ENCODE assay signal across 8 cellular contexts in the genomic region with DNA sequence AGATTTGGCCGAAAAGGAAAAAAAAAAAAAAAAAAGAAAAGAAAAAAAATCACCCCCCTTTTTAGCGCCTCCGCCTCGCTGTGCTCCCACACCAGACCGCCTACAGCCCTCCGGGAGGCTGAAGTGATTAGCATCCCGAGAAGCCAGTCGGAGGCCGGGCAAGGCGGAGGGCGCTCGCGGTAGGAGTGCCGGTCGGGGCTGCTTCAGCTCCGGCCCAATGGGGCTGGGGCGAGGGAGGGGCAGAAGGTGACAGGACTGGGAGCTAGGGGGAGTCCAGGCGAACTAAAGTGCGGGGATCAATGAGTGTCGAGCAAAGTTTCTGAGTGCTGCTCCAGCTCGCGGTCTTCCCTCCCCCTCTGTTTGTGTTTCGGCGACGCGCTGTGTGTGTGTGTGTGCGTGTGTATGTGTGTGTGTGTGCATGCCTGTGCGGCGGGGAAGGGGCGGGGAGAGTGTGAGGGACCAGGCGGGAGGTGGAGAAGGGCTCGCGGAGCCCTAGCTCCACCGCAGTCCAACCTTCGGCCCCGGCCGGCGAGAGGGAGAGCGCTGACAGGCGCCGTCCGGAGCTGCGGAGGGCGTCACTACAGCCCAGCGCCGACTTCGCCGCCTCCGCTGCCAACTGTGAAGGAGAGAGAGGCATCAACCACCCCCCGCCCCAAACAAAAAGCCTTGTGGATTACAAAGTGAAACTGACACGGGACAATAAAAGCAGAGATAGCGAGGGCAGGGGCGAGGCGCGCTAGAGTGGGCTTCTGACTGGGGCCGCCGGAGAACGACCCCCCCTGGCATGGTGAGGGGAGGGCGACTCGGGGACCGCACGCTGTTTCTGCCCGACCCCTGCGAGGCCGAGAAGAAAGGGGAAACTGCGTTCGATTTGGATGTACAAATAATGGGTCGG. TPM values are rescaled to one million over a fixed set of nuclear protein-coding genes. Genes with fewer than 3 reads are reported as not detected.
DNase-seq lines count a peak whose midpoint lies in the region; ATAC-seq and TF ChIP-seq lines count a peak whose summit lies in the region.

A gene with protein sequence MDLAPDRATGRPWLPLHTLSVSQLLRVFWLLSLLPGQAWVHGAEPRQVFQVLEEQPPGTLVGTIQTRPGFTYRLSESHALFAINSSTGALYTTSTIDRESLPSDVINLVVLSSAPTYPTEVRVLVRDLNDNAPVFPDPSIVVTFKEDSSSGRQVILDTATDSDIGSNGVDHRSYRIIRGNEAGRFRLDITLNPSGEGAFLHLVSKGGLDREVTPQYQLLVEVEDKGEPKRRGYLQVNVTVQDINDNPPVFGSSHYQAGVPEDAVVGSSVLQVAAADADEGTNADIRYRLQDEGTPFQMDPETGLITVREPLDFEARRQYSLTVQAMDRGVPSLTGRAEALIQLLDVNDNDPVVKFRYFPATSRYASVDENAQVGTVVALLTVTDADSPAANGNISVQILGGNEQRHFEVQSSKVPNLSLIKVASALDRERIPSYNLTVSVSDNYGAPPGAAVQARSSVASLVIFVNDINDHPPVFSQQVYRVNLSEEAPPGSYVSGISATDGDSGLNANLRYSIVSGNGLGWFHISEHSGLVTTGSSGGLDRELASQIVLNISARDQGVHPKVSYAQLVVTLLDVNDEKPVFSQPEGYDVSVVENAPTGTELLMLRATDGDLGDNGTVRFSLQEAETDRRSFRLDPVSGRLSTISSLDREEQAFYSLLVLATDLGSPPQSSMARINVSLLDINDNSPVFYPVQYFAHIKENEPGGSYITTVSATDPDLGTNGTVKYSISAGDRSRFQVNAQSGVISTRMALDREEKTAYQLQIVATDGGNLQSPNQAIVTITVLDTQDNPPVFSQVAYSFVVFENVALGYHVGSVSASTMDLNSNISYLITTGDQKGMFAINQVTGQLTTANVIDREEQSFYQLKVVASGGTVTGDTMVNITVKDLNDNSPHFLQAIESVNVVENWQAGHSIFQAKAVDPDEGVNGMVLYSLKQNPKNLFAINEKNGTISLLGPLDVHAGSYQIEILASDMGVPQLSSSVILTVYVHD (N-terminal part only) (plus strand): TSS at position 280 of the 895 bp plus-strand sequence. CDS start 1,457 bp downstream, outside the sequence.

- peak; percentile 97 for DNase-seq in AG04450 (ENCODE audit: low read depth, low spot score)
- peak; percentile 45 for DNase-seq in NCI-H2107 treated with DMSO at 0.1 percent for 48 hours (lab: John Stamatoyannopoulos, UW; ENCODE audit: unreplicated experiment)
- DNase-seq in WERI-Rb-1: peak; percentile 95
- no peak for DNase-seq in effector memory CD8-positive, alpha-beta T cell
- DNase-seq in right lobe of liver: peak; percentile 98 to 99 (median 99)
- peak; percentile 10 to 20 for DNase-seq in stimulated activated CD4-positive, alpha-beta T cell treated with anti-CD3 and anti-CD28 coated beads, Interleukin-4, amount 100 ng/mL, for 4 hours

- ATAC-seq in GM18858 (IDR thresholded peaks at IDR 0.05; ENCODE audit: unreplicated experiment) (peak; percentile 78), HG03039 (IDR thresholded peaks at IDR 0.05; ENCODE audit: unreplicated experiment) (peak; percentile 81), right lobe of liver (peak; percentile 84 to 95 (median 88))
- ATAC-seq in effector memory CD8-positive, alpha-beta T cell (replicated peaks): peak; percentile 65

- H3K27ac ChIP-seq in AG04450 (ENCODE audit: low read depth, low read length): peak within 1 kb of the TSS; percentile 83
- H3K27ac ChIP-seq in WERI-Rb-1: no peak within 1 kb of the TSS
- H3K27ac ChIP-seq in right lobe of liver: peak within 1 kb of the TSS; percentile 91 to 93 (median 92)

- intact Hi-C loops in right lobe of liver (cut with DNase I): loop anchor here in 1 of 2 donors (10.0 kb wide), 1 partner anchor 430 kb away; no protein-coding TSS in a partner anchor

- H3K4me3 ChIP-seq in AG04450 (ENCODE audit: low read depth, low read length) (peak within 1 kb of the TSS; percentile 93), WERI-Rb-1 (ENCODE audit: low read depth, low read length) (peak within 1 kb of the TSS; percentile 89), right lobe of liver (peak within 1 kb of the TSS; percentile 70 to 76 (median 70))

- CTCF ChIA-PET in AG04450 (lab: Charles Lee): interaction anchor here (0.7 to 2.3 kb wide), 17 partner anchors 10 to 1477 kb away, joined by 3 to 12 read pairs (median 4); no protein-coding TSS in a partner anchor

- no peaks in the 10 kb centered on the region for H3K9me3 Mint-ChIP-seq in effector memory CD8-positive, alpha-beta T cell

- TF ChIP-seq POLR2A in right lobe of liver (IDR thresholded peaks at IDR 0.05): peak; percentile 92

- no peaks in the 10 kb centered on the region for H3K36me3 ChIP-seq in WERI-Rb-1
- H3K36me3 ChIP-seq in right lobe of liver: no peaks in the 10 kb centered on the region

- peaks cover 12 to 23% of the 10 kb centered on the region in 2 donors for H3K4me1 Mint-ChIP-seq in effector memory CD8-positive, alpha-beta T cell (ENCODE audit: low read depth in 2 of 2)

- TF ChIP-seq CTCF in AG04450 (IDR thresholded peaks at IDR 0.05; ENCODE audit: low read depth, low read length): peak; percentile 19; the same call in 1 of the 2 replicates
- TF ChIP-seq CTCF in WERI-Rb-1 (IDR thresholded peaks at IDR 0.05; ENCODE audit: low read depth, low read length): 0 out of 2 replicates have a peak, but pooled peaks have one; percentile 12
- TF ChIP-seq CTCF in right lobe of liver (IDR thresholded peaks at IDR 0.05): peak in 3 of 4 donors; percentile 19 to 32 (median 23)

- peaks cover 28 to 62% of the 10 kb centered on the region in 2 donors for H3K27me3 Mint-ChIP-seq in effector memory CD8-positive, alpha-beta T cell

- peaks cover 0 to 20% (median 0%) of the 10 kb centered on the region in 4 donors for H3K4me1 ChIP-seq in right lobe of liver

- H3K9me3 ChIP-seq in AG04450 (ENCODE audit: control insufficient read depth, insufficient read depth, low read length) (peaks cover 4% of the 10 kb centered on the region), WERI-Rb-1 (ENCODE audit: severe bottlenecking) (no peaks in the 10 kb centered on the region), right lobe of liver (no peaks in the 10 kb centered on the region)

- POLR2A ChIA-PET in AG04450 (lab: Yijun Ruan, JAX): interaction anchor here (0.6 to 1.8 kb wide), 16 partner anchors 30 to 1602 kb away, joined by 3 to 9 read pairs (median 3); no protein-coding TSS in a partner anchor

- H3K4me3 Mint-ChIP-seq in effector memory CD8-positive, alpha-beta T cell: peak within 1 kb of the TSS; percentile 77 to 81

- H3K27ac Mint-ChIP-seq in effector memory CD8-positive, alpha-beta T cell: peak within 1 kb of the TSS in 1 of 2 donors; percentile 32

- 1% methylated on average over 28 of the region's 68 CpGs for WGBS in right lobe of liver (ENCODE audit: insufficient coverage, low coverage, low lambda C conversion rate, missing lambda C conversion rate)

- peaks cover 4% of the 10 kb centered on the region for H3K36me3 Mint-ChIP-seq in effector memory CD8-positive, alpha-beta T cell (ENCODE audit: insufficient read depth)

- H3K27me3 ChIP-seq in AG04450 (ENCODE audit: control insufficient read depth, insufficient read depth, low read length): no peaks in the 10 kb centered on the region
- H3K27me3 ChIP-seq in WERI-Rb-1 (ENCODE audit: insufficient read depth, low read depth, severe bottlenecking): no peaks in the 10 kb centered on the region
- no peaks in the 10 kb centered on the region for H3K27me3 ChIP-seq in right lobe of liver

RNA-seq across cellular contexts. Expression of the gene that starts here (rescaled TPM):
- 15.4 and 18.0 TPM in 2 replicates for polyA plus RNA-seq in AG04450 (2011; rRNA removed)
- 47.3 and 66.9 TPM in 2 replicates for polyA minus RNA-seq in AG04450 (2011; rRNA and poly(A)+ RNA removed)
- 1 to 10 TPM; 2.8 to 4.6 (median 3.6) TPM for total RNA-seq in right lobe of liver

Comparison
In these comparisons a context has a peak if more than half of its experiments do, and no peak if none do; other contexts are left out.
1. DNase-seq: peak in AG04450 (single experiment), NCI-H2107 treated with DMSO at 0.1 percent for 48 hours (single experiment), WERI-Rb-1 (single experiment), right lobe of liver (3 of 3) and stimulated activated CD4-positive, alpha-beta T cell treated with anti-CD3 and anti-CD28 coated beads, Interleukin-4, amount 100 ng/mL, for 4 hours (2 of 2); none in effector memory CD8-positive, alpha-beta T cell (0 of 3).
2. Peak in every context shown above with its lines, with median percentiles within 50 percentile points of each other: H3K4me3 ChIP-seq, CTCF ChIP-seq and ATAC-seq.